1 cellular context compared by ENCODE assay signal in genomic region chr15:41416742-41417417, GRCh38.
TF ChIP-seq lines count a peak whose summit lies in the region.

RTF1 (plus strand) TSS chr15:41417095; CDS start chr15:41417116, 21 bp downstream.

TF ChIP-seq in K562, 482 proteins besides CTCF, POLR2A, EP300 and RAD21 (continued from another document and continues in another):
- TF ChIP-seq MGA (IDR thresholded peaks at IDR 0.05) = peak; percentile 85
- TF ChIP-seq RBBP5 (IDR thresholded peaks at IDR 0.05; ENCODE audit: borderline replicate concordance, insufficient read depth, low read length, poor library complexity, severe bottlenecking) = peak; percentile 66
- TF ChIP-seq JUND (IDR thresholded peaks at IDR 0.05; ENCODE audit: borderline replicate concordance, low read depth, low read length) = peak; percentile 38; the same call in 1 of the 2 replicates
- no peak for TF ChIP-seq JUND (tag; IDR thresholded peaks at IDR 0.05; ENCODE audit: borderline replicate concordance, low read depth, low read length)
- TF ChIP-seq KDM5B (IDR thresholded peaks at IDR 0.05; ENCODE audit: insufficient replicate concordance, low read depth, low read length) = peak; percentile 85
- peak; percentile 62 for TF ChIP-seq PCBP1 (IDR thresholded peaks at IDR 0.05; ENCODE audit: low read depth, low read length, poor library complexity, severe bottlenecking)
- no peak for TF ChIP-seq TRIM25 (IDR thresholded peaks at IDR 0.05; ENCODE audit: borderline replicate concordance)
- peak; percentile 98 for TF ChIP-seq ARID4B (CRISPR knock-in tag; IDR thresholded peaks at IDR 0.05)
- TF ChIP-seq POLR2AphosphoS5 (IDR thresholded peaks at IDR 0.05; ENCODE audit: control insufficient read depth, insufficient read depth, low read depth, low read length) = peak; percentile 81
- TF ChIP-seq POLR2B (IDR thresholded peaks at IDR 0.05; ENCODE audit: low read depth, partially characterized antibody) = peak; percentile 57
- TF ChIP-seq MAZ (CRISPR knock-in tag; conservative IDR thresholded peaks at IDR 0.05 in 1 of 2, IDR thresholded peaks at IDR 0.05 in 1 of 2) = peak in 1 of 2 experiments; percentile 62; a peak in 1 of 4 replicates
- TF ChIP-seq TEAD1 (CRISPR knock-in tag; IDR thresholded peaks at IDR 0.05) = peak in 1 of 2 experiments; percentile 30; a peak in 2 of 4 replicates
- no peak for TF ChIP-seq NCOA1 (IDR thresholded peaks at IDR 0.05; ENCODE audit: low read depth)
- TF ChIP-seq MNT (conservative IDR thresholded peaks at IDR 0.05) = peak; percentile 97 to 99
- TF ChIP-seq MTA1 (IDR thresholded peaks at IDR 0.05; ENCODE audit: borderline replicate concordance) = peak; percentile 97
- peak; percentile 49 for TF ChIP-seq PRDM10 (IDR thresholded peaks at IDR 0.05; ENCODE audit: partially characterized antibody)
- TF ChIP-seq ILK (tag; IDR thresholded peaks at IDR 0.05; ENCODE audit: borderline replicate concordance, low read depth) = no peak
- TF ChIP-seq ZZZ3 (IDR thresholded peaks at IDR 0.05) = no peak
- TF ChIP-seq SP1 (CRISPR knock-in tag; IDR thresholded peaks at IDR 0.05) = peak; percentile 88
- TF ChIP-seq GTF3C2 (IDR thresholded peaks at IDR 0.05; ENCODE audit: borderline replicate concordance, extremely low read depth, insufficient read length) = no peak
- TF ChIP-seq ZNF511 (CRISPR knock-in tag; IDR thresholded peaks at IDR 0.05) = peak; percentile 9; the same call in 1 of the 2 replicates
